ENCODE assay signal across 1 cellular context in genomic region chr9:14349141-14349817, GRCh38.
A peak's percentile ranks its signal among the peaks of the same experiment; 100 is the strongest.
TF ChIP-seq lines count a peak whose summit lies in the region.

No MANE protein-coding gene starts in this region.

TF ChIP-seq in H1, 55 proteins besides CTCF, POLR2A, EP300 and RAD21 (continued from another document):
- TF ChIP-seq CBX8 (IDR thresholded peaks at IDR 0.05; ENCODE audit: borderline replicate concordance, low read depth, low read length) (0 out of 2 replicates have a peak, but pooled peaks have one; percentile 72), SIN3A (conservative IDR thresholded peaks at IDR 0.05 in 1 of 2, IDR thresholded peaks at IDR 0.05 in 1 of 2; ENCODE audit: low read depth in 1 of 2, low read length in 2 of 2) (0 out of 4 replicates have a peak, but pooled peaks of 1 of the 2 experiments have one; percentile 10), TEAD4 (IDR thresholded peaks at IDR 0.05; ENCODE audit: low read depth, low read length) (peak; percentile 3; the same call in 1 of the 2 replicates), RBBP5 (IDR thresholded peaks at IDR 0.05; ENCODE audit: borderline replicate concordance, low read depth, low read length) (no peak), EZH2 (IDR thresholded peaks at IDR 0.05; ENCODE audit: low read depth, low read length, severe bottlenecking) (peak; percentile 90), RNF2 (IDR thresholded peaks at IDR 0.05; ENCODE audit: borderline replicate concordance, low read depth, low read length, missing control alignments, poor library complexity, severe bottlenecking) (peak; percentile 95)
